ENCODE assay signal across 12 cellular contexts in the genomic region with DNA sequence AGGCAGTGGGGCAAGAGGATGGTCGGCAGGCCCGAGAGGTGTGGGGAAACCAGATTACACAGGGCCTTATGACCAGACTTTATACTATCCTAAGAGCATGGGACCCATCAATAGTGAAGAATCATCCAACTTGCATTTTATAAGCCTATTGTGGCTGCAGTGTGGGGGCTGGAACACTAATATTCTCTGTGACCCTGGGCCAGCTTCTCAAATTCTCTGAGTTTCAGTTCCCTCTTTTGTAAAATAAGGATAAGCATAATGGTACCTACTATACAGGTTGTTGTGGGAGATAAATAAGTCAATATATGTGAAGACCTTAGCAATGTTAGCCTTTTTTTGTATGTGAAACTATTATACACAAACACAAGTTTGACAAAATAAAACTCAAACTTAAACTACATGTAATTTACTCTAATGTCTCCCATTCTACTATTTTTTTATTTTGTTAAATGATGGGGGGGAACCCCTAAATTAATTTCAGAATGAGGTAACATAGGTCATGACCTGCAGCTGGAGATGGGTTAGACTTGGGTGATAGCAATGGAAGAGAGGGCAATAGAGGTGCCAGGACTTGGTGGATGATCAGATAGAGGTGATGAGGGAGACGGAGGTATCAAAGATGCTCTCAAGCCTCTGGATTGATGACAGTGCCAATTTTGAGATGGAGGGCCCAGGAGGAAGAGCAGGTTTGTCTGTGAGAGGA. TPM values are rescaled to one million over a fixed set of nuclear protein-coding genes. Genes with fewer than 3 reads are reported as not detected.
DNase-seq lines count a peak whose midpoint lies in the region; ATAC-seq lines count a peak whose summit lies in the region.
"Had no signal": no experiment of that assay in that cellular context is flagged by ENCODE, and none has a peak within 500 bp of the region (broad histone marks: within the 10 kb centered on the region; RNA-seq: fewer than 3 reads in every experiment).

No MANE protein-coding gene starts in this region.

- no peak overlapping the region for H3K4me3 ChIP-seq in CD4-positive, alpha-beta memory T cell (ENCODE audit: low read length in 2 of 2)

- H3K27ac ChIP-seq in CD4-positive, alpha-beta memory T cell (ENCODE audit: low read depth, low read length) = no peak overlapping the region

- CTCF ChIA-PET in CD4-positive, alpha-beta memory T cell (lab: Charles Lee; ENCODE audit: partially characterized antibody) = interaction anchor here (1.1 kb wide), 1 partner anchor 133 kb away, joined by 3 read pairs; no protein-coding TSS in a partner anchor

- intact Hi-C loops in CD4-positive, alpha-beta memory T cell (cut with micrococcal nuclease) = no loop called here

- POLR2A ChIA-PET in CD4-positive, alpha-beta memory T cell (lab: Charles Lee; ENCODE audit: partially characterized antibody) = no interaction called here

- no peaks in the 10 kb centered on the region for H3K27me3 Mint-ChIP-seq in activated T-cell treated with anti-CD3 and anti-CD28 coated beads, Interleukin-2, amount 50 U/mL, for 72 hours (ENCODE audit: low read depth)
- no peaks in the 10 kb centered on the region for H3K27me3 Mint-ChIP-seq in CD4-positive, alpha-beta memory T cell
- H3K27me3 Mint-ChIP-seq: brain; naive thymus-derived CD4-positive, alpha-beta T cell; stimulated activated naive CD8-positive, alpha-beta T cell treated with anti-CD3 and anti-CD28 coated beads, Interleukin-15, Interleukin-2, amounts not matched to agents 100 ng/mL and 50 ng/mL, for 24 hours had no signal

- H3K36me3 ChIP-seq in CD4-positive, alpha-beta memory T cell (ENCODE audit: insufficient read depth, low read length) = no peaks in the 10 kb centered on the region

- no peaks in the 10 kb centered on the region for H3K4me1 ChIP-seq in CD4-positive, alpha-beta memory T cell (ENCODE audit: insufficient read depth, low read length)

- no peaks in the 10 kb centered on the region for H3K27me3 ChIP-seq in CD4-positive, alpha-beta memory T cell (ENCODE audit: insufficient read depth, low read length)

- peaks cover 3 to 5% of the 10 kb centered on the region in 2 donors for H3K9me3 Mint-ChIP-seq in activated T-cell treated with anti-CD3 and anti-CD28 coated beads, Interleukin-2, amount 50 U/mL, for 72 hours
- H3K9me3 Mint-ChIP-seq in CD4-positive, alpha-beta memory T cell = peaks cover 0 to 4% (median 0%) of the 10 kb centered on the region in 8 donors
- H3K9me3 Mint-ChIP-seq: stimulated activated naive CD8-positive, alpha-beta T cell treated with anti-CD3 and anti-CD28 coated beads, Interleukin-15, Interleukin-2, amounts not matched to agents 100 ng/mL and 50 ng/mL, for 24 hours had no signal

- no peak overlapping the region for H3K4me3 Mint-ChIP-seq in activated T-cell treated with anti-CD3 and anti-CD28 coated beads, Interleukin-2, amount 50 U/mL, for 72 hours
- H3K4me3 Mint-ChIP-seq in CD4-positive, alpha-beta memory T cell = no peak overlapping the region
- H3K4me3 Mint-ChIP-seq: brain; stimulated activated naive CD8-positive, alpha-beta T cell treated with anti-CD3 and anti-CD28 coated beads, Interleukin-15, Interleukin-2, amounts not matched to agents 100 ng/mL and 50 ng/mL, for 24 hours had no signal

- no peak overlapping the region for H3K27ac Mint-ChIP-seq in activated T-cell treated with anti-CD3 and anti-CD28 coated beads, Interleukin-2, amount 50 U/mL, for 72 hours
- H3K27ac Mint-ChIP-seq in CD4-positive, alpha-beta memory T cell = peak overlapping the region in 2 of 7 donors; percentile 2 to 10
- H3K27ac Mint-ChIP-seq: stimulated activated naive CD8-positive, alpha-beta T cell treated with anti-CD3 and anti-CD28 coated beads, Interleukin-15, Interleukin-2, amounts not matched to agents 100 ng/mL and 50 ng/mL, for 24 hours had no signal

- DNase-seq in RPMI8226 (peak; percentile 26), occipital lobe (lab: John Stamatoyannopoulos, UW) (no peak), DMS79 treated with DMSO at 0.1 percent for 48 hours (lab: John Stamatoyannopoulos, UW) (no peak)
- no peak for DNase-seq in activated T-cell treated with anti-CD3 and anti-CD28 coated beads, Interleukin-2, amount 50 U/mL, for 72 hours
- DNase-seq in CD4-positive, alpha-beta memory T cell = no peak
- DNase-seq: naive thymus-derived CD4-positive, alpha-beta T cell; NCI-H226 had no signal

- ATAC-seq in GM18873 (IDR thresholded peaks at IDR 0.05; ENCODE audit: low FRiP score, unreplicated experiment) = peak; percentile 62
- ATAC-seq in GM21515 (IDR thresholded peaks at IDR 0.05; ENCODE audit: unreplicated experiment) = peak; percentile 71
- peak; percentile 60 for ATAC-seq in HG03064 (IDR thresholded peaks at IDR 0.05; ENCODE audit: low read depth, unreplicated experiment)
- ATAC-seq in activated T-cell treated with anti-CD3 and anti-CD28 coated beads, Interleukin-2, amount 50 U/mL, for 72 hours (replicated peaks in 1 of 2) = no peak
- ATAC-seq: naive thymus-derived CD4-positive, alpha-beta T cell had no signal

- no peaks in the 10 kb centered on the region for H3K9me3 ChIP-seq in CD4-positive, alpha-beta memory T cell (ENCODE audit: control insufficient read depth in 1 of 2, low read length in 2 of 2)

- peaks cover 16% of the 10 kb centered on the region for H3K4me1 Mint-ChIP-seq in activated T-cell treated with anti-CD3 and anti-CD28 coated beads, Interleukin-2, amount 50 U/mL, for 72 hours (ENCODE audit: low read depth)
- H3K4me1 Mint-ChIP-seq in CD4-positive, alpha-beta memory T cell = peaks cover under 1 to 8% (median 3%) of the 10 kb centered on the region in 4 donors

- peaks cover 0 to 2% of the 10 kb centered on the region in 2 donors for H3K36me3 Mint-ChIP-seq in activated T-cell treated with anti-CD3 and anti-CD28 coated beads, Interleukin-2, amount 50 U/mL, for 72 hours (ENCODE audit: insufficient read depth in 2 of 2)
- peaks cover 0 to 6% of the 10 kb centered on the region in 2 donors for H3K36me3 Mint-ChIP-seq in CD4-positive, alpha-beta memory T cell

RNA-seq across cellular contexts. Expression of a gene that starts 30.1 kb away (rescaled TPM):
- 10 to 100 TPM; 28.4 to 36.1 TPM for total RNA-seq in activated T-cell treated with anti-CD3 and anti-CD28 coated beads, Interleukin-2, amount 50 U/mL, for 72 hours
- 10 to 100 TPM; 14.5 to 14.7 TPM for total RNA-seq in CD4-positive, alpha-beta memory T cell
- polyA plus RNA-seq in CD4-positive, alpha-beta memory T cell = 10 to 100 TPM; 13.1 to 16.2 TPM
- 1.4 TPM for total RNA-seq in occipital lobe

Comparison
In these comparisons a context has a peak if more than half of its experiments do, and no peak if none do; other contexts are left out.
1. ATAC-seq: peak in GM18873 (single experiment), GM21515 (single experiment) and HG03064 (single experiment); none in activated T-cell treated with anti-CD3 and anti-CD28 coated beads, Interleukin-2, amount 50 U/mL, for 72 hours (0 of 2).